25 cellular contexts compared by ENCODE assay signal in the genomic region with DNA sequence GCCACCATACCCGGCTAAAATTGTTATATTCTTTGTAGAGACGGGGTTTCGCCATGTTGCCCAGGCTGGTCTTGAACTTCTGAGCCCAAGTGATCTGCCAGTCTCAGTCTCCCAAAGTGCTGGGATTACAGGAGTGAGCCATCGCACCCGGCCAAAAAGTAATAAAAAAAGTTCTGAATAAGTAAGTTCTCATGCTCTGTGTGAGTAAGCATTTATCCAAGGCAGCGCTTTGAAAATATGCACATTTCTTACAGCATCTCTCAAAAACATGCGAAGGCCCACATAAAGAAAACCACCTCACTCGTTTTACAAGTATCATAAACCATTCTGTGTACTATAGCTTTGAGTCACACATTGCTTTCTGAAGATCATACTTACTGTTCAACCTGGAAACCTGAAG. TPM values are rescaled to one million over a fixed set of nuclear protein-coding genes. Genes with fewer than 3 reads are reported as not detected.
DNase-seq lines count a peak whose midpoint lies in the region; ATAC-seq, FAIRE-seq and TF ChIP-seq lines count a peak whose summit lies in the region.
"Had no signal": no experiment of that assay in that cellular context is flagged by ENCODE, and none has a peak within 500 bp of the region (broad histone marks: within the 10 kb centered on the region; RNA-seq: fewer than 3 reads in every experiment).

No MANE protein-coding gene starts in this region.

- H3K27me3 Mint-ChIP-seq in activated CD4-positive, alpha-beta T cell treated with anti-CD3 and anti-CD28 coated beads, Interleukin-2, amount 10 ng/mL, durations not matched to agents 24 days and 14 days, result no peaks in the 10 kb centered on the region
- no peaks in the 10 kb centered on the region for H3K27me3 Mint-ChIP-seq in T-helper 17 cell
- H3K27me3 Mint-ChIP-seq: central memory CD8-positive, alpha-beta T cell; progenitor cell of endocrine pancreas had no signal

- H3K9me3 Mint-ChIP-seq in activated CD4-positive, alpha-beta T cell treated with anti-CD3 and anti-CD28 coated beads, Interleukin-2, amount 10 ng/mL, durations not matched to agents 24 days and 14 days, result no peaks in the 10 kb centered on the region
- H3K9me3 Mint-ChIP-seq: central memory CD8-positive, alpha-beta T cell; neural crest cell had no signal

- peak overlapping the region; percentile 47 for H3K4me3 Mint-ChIP-seq in activated CD4-positive, alpha-beta T cell treated with anti-CD3 and anti-CD28 coated beads, Interleukin-2, amount 10 ng/mL, durations not matched to agents 24 days and 14 days
- no peak overlapping the region for H3K4me3 Mint-ChIP-seq in T-helper 17 cell
- H3K4me3 Mint-ChIP-seq: central memory CD8-positive, alpha-beta T cell; neural crest cell had no signal

- SMC1A ChIA-PET in GM12878 (lab: Charles Lee; ENCODE audit: uncharacterized antibody, unreplicated experiment), result interaction anchor here (0.7 to 1.4 kb wide), 4 partner anchors 10 to 54 kb away, joined by 3 read pairs; no protein-coding TSS in a partner anchor

- TF ChIP-seq RAD21 in GM12878 (IDR thresholded peaks at IDR 0.05; ENCODE audit: insufficient read depth, low read depth, low read length), result no peak

- no peak for TF ChIP-seq POLR2A in GM12878 (IDR thresholded peaks at IDR 0.05; ENCODE audit: low read depth, low read length)

- no peak for ATAC-seq in T-helper 17 cell
- peak; percentile 70 for ATAC-seq in GM12878
- ATAC-seq in GM21360 (IDR thresholded peaks at IDR 0.05; ENCODE audit: unreplicated experiment), result no peak
- ATAC-seq in HG03354 (IDR thresholded peaks at IDR 0.05; ENCODE audit: poor library complexity, severe bottlenecking, unreplicated experiment), result no peak
- ATAC-seq: K562 had no signal

- peaks cover 42% of the 10 kb centered on the region for H3K4me1 Mint-ChIP-seq in activated CD4-positive, alpha-beta T cell treated with anti-CD3 and anti-CD28 coated beads, Interleukin-2, amount 10 ng/mL, durations not matched to agents 24 days and 14 days
- peaks cover 3% of the 10 kb centered on the region for H3K4me1 Mint-ChIP-seq in T-helper 17 cell

- FAIRE-seq in GM12878 (lab: Jason Lieb, UNC), result no peak
- FAIRE-seq: A204.1, astrocyte, islet of Langerhans, K562, TTC549 had no signal

- H3K9ac ChIP-seq in GM12878 (ENCODE audit: control insufficient read depth, insufficient read depth, low read length), result no peak overlapping the region
- H3K9ac ChIP-seq: BLaER1 treated with 17β-estradiol and CSF1 and Interleukin-3, amounts not matched to agents 10 nM and 100 nM had no signal

- POLR2A ChIA-PET in GM12878 (lab: Charles Lee), result interaction anchor here (1.3 kb wide), 1 partner anchor 11 kb away, joined by 3 read pairs; no protein-coding TSS in a partner anchor

- no peak overlapping the region for H2AFZ ChIP-seq in GM12878 (ENCODE audit: control insufficient read depth, low read depth, low read length)

- peaks cover 7% of the 10 kb centered on the region; the same call in 1 of the 2 replicates for H3K4me1 ChIP-seq in GM12878 (ENCODE audit: control insufficient read depth, insufficient read depth, low read length)

- H3K36me3 ChIP-seq in GM12878 (ENCODE audit: control insufficient read depth in 2 of 2, insufficient read depth in 2 of 2, low read length in 1 of 2), result peaks cover 13 to 29% of the 10 kb centered on the region in 2 experiments

- H4K20me1 ChIP-seq in GM12878 (ENCODE audit: control insufficient read depth, insufficient read depth), result no peaks in the 10 kb centered on the region; the same call in 1 of the 2 replicates

- no peak for TF ChIP-seq EP300 in GM12878 (IDR thresholded peaks at IDR 0.05; ENCODE audit: borderline replicate concordance in 1 of 2, control insufficient read depth in 1 of 2, low read depth in 2 of 2, low read length in 2 of 2)

- BruUV-seq in GM12878 (replicated peaks; lab: Mats Ljungman, UMichigan), result no TSS peak

- peaks cover 8% of the 10 kb centered on the region for H3K79me2 ChIP-seq in GM12878 (ENCODE audit: control insufficient read depth, insufficient read depth, low read length)

- DNase-seq in activated CD4-positive, alpha-beta T cell treated with anti-CD3 and anti-CD28 coated beads, Interleukin-2, amount 10 ng/mL, durations not matched to agents 24 days and 14 days, result no peak
- no peak for DNase-seq in activated CD4-positive, alpha-beta T cell treated with anti-CD3 and anti-CD28 coated beads for 1 hour
- DNase-seq in AG09309 (ENCODE audit: low read depth), result peak; percentile 90
- DNase-seq in T-helper 17 cell, result no peak
- no peak for DNase-seq in GM12878 (ENCODE audit: low read depth, low spot score)
- no peak for DNase-seq in NCI-H1436 treated with DMSO at 0.1 percent for 48 hours (lab: John Stamatoyannopoulos, UW)
- DNase-seq: activated effector memory CD4-positive, alpha-beta T cell treated with anti-CD3 and anti-CD28 coated beads, Interleukin-2, amount 50 U/mL, for 16 hours; dorsolateral prefrontal cortex; foreskin fibroblast; NCI-H146; NCI-H2171 treated with DMSO at 0.1 percent for 48 hours; NCI-H69; stimulated activated CD4-positive, alpha-beta T cell treated with anti-CD3 and anti-CD28 coated beads, Interleukin-4, amount 100 ng/mL, for 1 hour had no signal

- H3K36me3 Mint-ChIP-seq in activated CD4-positive, alpha-beta T cell treated with anti-CD3 and anti-CD28 coated beads, Interleukin-2, amount 10 ng/mL, durations not matched to agents 24 days and 14 days (ENCODE audit: low read depth), result peaks cover 65% of the 10 kb centered on the region
- peaks cover 12% of the 10 kb centered on the region for H3K36me3 Mint-ChIP-seq in T-helper 17 cell (ENCODE audit: low read depth)

- peak overlapping the region; percentile 86 for H3K27ac Mint-ChIP-seq in activated CD4-positive, alpha-beta T cell treated with anti-CD3 and anti-CD28 coated beads, Interleukin-2, amount 10 ng/mL, durations not matched to agents 24 days and 14 days
- peak overlapping the region; percentile 34 for H3K27ac Mint-ChIP-seq in T-helper 17 cell
- H3K27ac Mint-ChIP-seq: progenitor cell of endocrine pancreas had no signal

- H3K9me3 ChIP-seq in T-helper 17 cell (ENCODE audit: control insufficient read depth, low read length, poor library complexity, severe bottlenecking) (no peaks in the 10 kb centered on the region), GM12878 (replicated peaks; ENCODE audit: control insufficient read depth, insufficient read depth, low read length) (no peaks in the 10 kb centered on the region)
- H3K9me3 ChIP-seq: BLaER1 treated with 17β-estradiol and CSF1 and Interleukin-3, amounts not matched to agents 10 nM and 100 nM had no signal

- H3K27me3 ChIP-seq in GM12878 (replicated peaks in 1 of 2; ENCODE audit: control insufficient read depth in 2 of 2, insufficient read depth in 2 of 2, low read length in 1 of 2), result no peaks in the 10 kb centered on the region
- H3K27me3 ChIP-seq: BLaER1 treated with 17β-estradiol and CSF1 and Interleukin-3, amounts not matched to agents 10 nM and 100 nM; dorsolateral prefrontal cortex had no signal

- H3K4me2 ChIP-seq in GM12878 (ENCODE audit: control insufficient read depth, insufficient read depth), result no peak overlapping the region
- H3K4me2 ChIP-seq: BLaER1 treated with 17β-estradiol and CSF1 and Interleukin-3, amounts not matched to agents 10 nM and 100 nM had no signal

- in situ Hi-C loops in GM12878 (cut with MboI), result no loop called here

- no peak overlapping the region for H3K4me3 ChIP-seq in AG09309 (ENCODE audit: control insufficient read depth, low read depth, low read length)
- H3K4me3 ChIP-seq in GM12878, result no peak overlapping the region
- H3K4me3 ChIP-seq: BLaER1 treated with 17β-estradiol and CSF1 and Interleukin-3, amounts not matched to agents 10 nM and 100 nM; dorsolateral prefrontal cortex; K562 had no signal

- TF ChIP-seq CTCF in AG09309 (IDR thresholded peaks at IDR 0.05; ENCODE audit: control insufficient read depth, insufficient read depth, low read depth, low read length, missing control alignments), result no peak
- no peak for TF ChIP-seq CTCF in GM12878 (IDR thresholded peaks at IDR 0.05 in 2 of 3, conservative IDR thresholded peaks at IDR 0.05 in 1 of 3; ENCODE audit: control insufficient read depth in 2 of 3, extremely low read depth in 1 of 3, insufficient read depth in 1 of 3, low read depth in 3 of 3, low read length in 3 of 3)

- RAD21 ChIA-PET in GM12878 (lab: Charles Lee; ENCODE audit: unreplicated experiment), result interaction anchor here (1.0 to 1.4 kb wide), 2 partner anchors 17 to 23 kb away, joined by 3 read pairs; no protein-coding TSS in a partner anchor

- intact Hi-C loops in activated CD4-positive, alpha-beta T cell treated with anti-CD3 and anti-CD28 coated beads, Interleukin-2, amount 10 ng/mL, durations not matched to agents 24 days and 14 days (cut with micrococcal nuclease), result loop anchor here (1.0 to 2.0 kb wide), 3 partner anchors 8 to 19 kb away; a partner anchor contains a TSS
- intact Hi-C loops in GM12878 (cut with micrococcal nuclease; ENCODE audit: unreplicated experiment), result no loop called here

- H3K27ac ChIP-seq in GM12878 (ENCODE audit: control insufficient read depth, insufficient read depth), result no peak overlapping the region
- H3K27ac ChIP-seq: BLaER1 treated with 17β-estradiol and CSF1 and Interleukin-3, amounts not matched to agents 10 nM and 100 nM; dorsolateral prefrontal cortex; epithelial cell of prostate had no signal

- WGBS in GM12878 (ENCODE audit: insufficient coverage, insufficient replicate concordance, low lambda C conversion rate, missing lambda C conversion rate), result 37% methylated on average over 8 of the region's 8 CpGs

- CTCF ChIA-PET in GM12878 (lab: Yijun Ruan, JAX), result interaction anchor here (1.0 kb wide), 1 partner anchor 9 kb away, joined by 3 read pairs; no protein-coding TSS in a partner anchor

RNA-seq across cellular contexts. Expression of a gene that starts 8.6 kb away (rescaled TPM):
- 87.1 and 88.6 TPM in 2 replicates for total RNA-seq in activated CD4-positive, alpha-beta T cell treated with anti-CD3 and anti-CD28 coated beads, Interleukin-2, amount 10 ng/mL, durations not matched to agents 24 days and 14 days
- total RNA-seq in T-helper 17 cell (10 to 100 TPM; 84.9 to 95.9 TPM), GM12878 (2014; rRNA removed) (34.0 and 34.3 TPM in 2 replicates), GM12878 (2014; rRNA removed; fragmentation: Illumina TruSeq; extraction: Trizol) (43.7 and 44.3 TPM in 2 replicates), GM12878 (2021) (44.1 and 45.5 TPM in 2 replicates)
- total RNA-seq in GM12878 (2013; cell fraction: nucleolus; rRNA removed), result 220 and 223 TPM in 2 replicates
- polyA plus RNA-seq in GM12878 (2011; ENCODE audit: low read depth), result 24.2 TPM
- polyA plus RNA-seq in GM12878 (2011; rRNA removed) (44.1 and 47.7 TPM in 2 replicates), GM12878 (2014; fragmentation: Illumina TruSeq; extraction: Trizol) (47.3 and 55.8 TPM in 2 replicates), GM12878 (2014; fragmentation: Nextera tagmentation; extraction: Ambion mirVana) (1 to 10 TPM; 9.1 to 9.4 TPM), GM12878 (2014; rRNA removed) (42.0 and 43.3 TPM in 2 replicates), GM12878 (2016; fragmentation: Nextera tagmentation; extraction: Ambion mirVana) (10 to 100 TPM; 49.9 TPM)
- polyA plus RNA-seq in GM12878 (2011; cell fraction: cytosol; rRNA removed), result 34.4 and 36.4 TPM in 2 replicates
- polyA plus RNA-seq in GM12878 (2011; cell fraction: nucleus; rRNA removed), result 77.9 TPM in 2 replicates
- 28.0 and 33.4 TPM in 2 replicates for polyA plus RNA-seq in GM12878 (2012)
- 71.2 and 81.6 TPM in 2 replicates for polyA minus RNA-seq in GM12878 (2011; rRNA and poly(A)+ RNA removed)
- 11.9 and 25.9 TPM in 2 replicates for polyA minus RNA-seq in GM12878 (2011; cell fraction: cytosol; rRNA and poly(A)+ RNA removed)
- 57.8 and 95.2 TPM in 2 replicates for polyA minus RNA-seq in GM12878 (2011; cell fraction: nucleus; rRNA and poly(A)+ RNA removed)

RNA-seq across cellular contexts. Expression of a gene that starts 11.6 kb away (rescaled TPM):
- total RNA-seq in activated CD4-positive, alpha-beta T cell treated with anti-CD3 and anti-CD28 coated beads, Interleukin-2, amount 10 ng/mL, durations not matched to agents 24 days and 14 days, result 60.6 and 62.5 TPM in 2 replicates
- total RNA-seq in T-helper 17 cell (10 to 100 TPM; 78.8 to 87.5 TPM), GM12878 (2014; rRNA removed) (90.1 and 93.4 TPM in 2 replicates), GM12878 (2014; rRNA removed; fragmentation: Illumina TruSeq; extraction: Trizol) (76.9 and 85.2 TPM in 2 replicates), GM12878 (2021) (78.8 and 81.4 TPM in 2 replicates)
- 186 and 192 TPM in 2 replicates for total RNA-seq in GM12878 (2013; cell fraction: nucleolus; rRNA removed)
- polyA plus RNA-seq in GM12878 (2011; ENCODE audit: low read depth), result 44.8 TPM
- polyA plus RNA-seq in GM12878 (2011; rRNA removed) (82.8 and 110 TPM in 2 replicates), GM12878 (2014; fragmentation: Illumina TruSeq; extraction: Trizol) (76.2 and 106 TPM in 2 replicates), GM12878 (2014; fragmentation: Nextera tagmentation; extraction: Ambion mirVana) (10 to 100 TPM; 10.2 to 18.2 TPM), GM12878 (2014; rRNA removed) (75.2 and 89.1 TPM in 2 replicates), GM12878 (2016; fragmentation: Nextera tagmentation; extraction: Ambion mirVana) (10 to 100 TPM; 38.5 to 40.3 TPM)
- polyA plus RNA-seq in GM12878 (2011; cell fraction: cytosol; rRNA removed), result 76.6 and 102 TPM in 2 replicates
- 147 and 169 TPM in 2 replicates for polyA plus RNA-seq in GM12878 (2011; cell fraction: nucleus; rRNA removed)
- 53.4 and 59.4 TPM in 2 replicates for polyA plus RNA-seq in GM12878 (2012)
- polyA minus RNA-seq in GM12878 (2011; rRNA and poly(A)+ RNA removed), result 65.0 and 97.9 TPM in 2 replicates
- 22.2 and 25.9 TPM in 2 replicates for polyA minus RNA-seq in GM12878 (2011; cell fraction: cytosol; rRNA and poly(A)+ RNA removed)
- polyA minus RNA-seq in GM12878 (2011; cell fraction: nucleus; rRNA and poly(A)+ RNA removed), result 35.7 and 47.7 TPM in 2 replicates
